8 cellular contexts compared by ENCODE assay signal in genomic region chr11:859394-860131, GRCh38. TPM values are rescaled to one million over a fixed set of nuclear protein-coding genes. Genes with fewer than 3 reads are reported as not detected.
DNase-seq lines count a peak whose midpoint lies in the region; ATAC-seq, FAIRE-seq and TF ChIP-seq lines count a peak whose summit lies in the region.

No MANE protein-coding gene starts in this region.

- no peaks in the 10 kb centered on the region for H3K9me3 Mint-ChIP-seq in type B pancreatic cell

- in situ Hi-C loops in GM12878 (cut with MboI): no loop called here

- H3K9ac ChIP-seq in GM12878 (ENCODE audit: control insufficient read depth, insufficient read depth, low read length): no peak overlapping the region

- no peaks in the 10 kb centered on the region for H3K27me3 Mint-ChIP-seq in type B pancreatic cell

- intact Hi-C loops in GM12878 (cut with micrococcal nuclease; ENCODE audit: unreplicated experiment) (no loop called here), left colon (cut with DNase I, micrococcal nuclease) (loop anchor here in 1 of 2 donors (10.0 kb wide), 1 partner anchor 185 kb away; no protein-coding TSS in a partner anchor)

- no peak for TF ChIP-seq RAD21 in GM12878 (IDR thresholded peaks at IDR 0.05; ENCODE audit: insufficient read depth, low read depth, low read length)

- POLR2A ChIA-PET in GM12878 (lab: Charles Lee): no interaction called here

- H3K36me3 Mint-ChIP-seq in type B pancreatic cell: no peaks in the 10 kb centered on the region

- no peak for TF ChIP-seq EP300 in GM12878 (IDR thresholded peaks at IDR 0.05; ENCODE audit: borderline replicate concordance in 1 of 2, control insufficient read depth in 1 of 2, low read depth in 2 of 2, low read length in 2 of 2)

- no peak overlapping the region for H3K27ac Mint-ChIP-seq in type B pancreatic cell

- ATAC-seq in GM12878 (peak; percentile 43), left colon (peak; percentile 77), GM19395 (IDR thresholded peaks at IDR 0.05; ENCODE audit: unreplicated experiment) (no peak), GM18858 (IDR thresholded peaks at IDR 0.05; ENCODE audit: unreplicated experiment) (no peak), HG02884 (IDR thresholded peaks at IDR 0.05; ENCODE audit: unreplicated experiment) (no peak)

- peak; percentile 92 for DNase-seq in AG20443 (ENCODE audit: low spot score)
- DNase-seq in NCI-H1436 treated with DMSO at 0.1 percent for 48 hours (lab: John Stamatoyannopoulos, UW): peak; percentile 57
- no peak for DNase-seq in GM12878 (ENCODE audit: low read depth, low spot score)
- DNase-seq in left colon: peak; percentile 81 to 89
- DNase-seq in type B pancreatic cell (ENCODE audit: extremely low spot score, unreplicated experiment): no peak

- H3K27ac ChIP-seq in GM12878 (ENCODE audit: control insufficient read depth, insufficient read depth): no peak overlapping the region

- no peak overlapping the region for H2AFZ ChIP-seq in GM12878 (ENCODE audit: control insufficient read depth, low read depth, low read length)

- no TSS peak for BruUV-seq in GM12878 (replicated peaks; lab: Mats Ljungman, UMichigan)

- H4K20me1 ChIP-seq in GM12878 (ENCODE audit: control insufficient read depth, insufficient read depth): no peaks in the 10 kb centered on the region

- H3K27me3 ChIP-seq in GM12878 (replicated peaks in 1 of 2; ENCODE audit: control insufficient read depth in 2 of 2, insufficient read depth in 2 of 2, low read length in 1 of 2): no peaks in the 10 kb centered on the region

- FAIRE-seq in GM12878 (lab: Jason Lieb, UNC): no peak

- TF ChIP-seq CTCF in GM12878 (IDR thresholded peaks at IDR 0.05 in 2 of 3, conservative IDR thresholded peaks at IDR 0.05 in 1 of 3; ENCODE audit: control insufficient read depth in 2 of 3, extremely low read depth in 1 of 3, insufficient read depth in 1 of 3, low read depth in 3 of 3, low read length in 3 of 3) (no peak), type B pancreatic cell (conservative IDR thresholded peaks at IDR 0.05) (no peak)

- SMC1A ChIA-PET in GM12878 (lab: Charles Lee; ENCODE audit: uncharacterized antibody, unreplicated experiment): no interaction called here

- no peak overlapping the region for H3K4me2 ChIP-seq in GM12878 (ENCODE audit: control insufficient read depth, insufficient read depth)

- CTCF ChIA-PET in GM12878 (lab: Yijun Ruan, JAX): no interaction called here

- H3K4me1 ChIP-seq in GM12878 (ENCODE audit: control insufficient read depth, insufficient read depth, low read length): no peaks in the 10 kb centered on the region

- RAD21 ChIA-PET in GM12878 (lab: Charles Lee; ENCODE audit: unreplicated experiment): no interaction called here

- H3K4me3 Mint-ChIP-seq in type B pancreatic cell: no peak overlapping the region

- peaks cover 9% of the 10 kb centered on the region for H3K4me1 Mint-ChIP-seq in type B pancreatic cell (ENCODE audit: unreplicated experiment)

- 0 out of 2 replicates have a peak, but pooled peaks have one; percentile 30 for TF ChIP-seq POLR2A in GM12878 (IDR thresholded peaks at IDR 0.05; ENCODE audit: low read depth, low read length)

- WGBS in GM12878 (ENCODE audit: insufficient coverage, insufficient replicate concordance, low lambda C conversion rate, missing lambda C conversion rate): 54% methylated on average over 21 of the region's 31 CpGs

- no peaks in the 10 kb centered on the region for H3K9me3 ChIP-seq in GM12878 (replicated peaks; ENCODE audit: control insufficient read depth, insufficient read depth, low read length)

- no peaks in the 10 kb centered on the region for H3K79me2 ChIP-seq in GM12878 (ENCODE audit: control insufficient read depth, insufficient read depth, low read length)

- H3K36me3 ChIP-seq in GM12878 (ENCODE audit: control insufficient read depth in 2 of 2, insufficient read depth in 2 of 2, low read length in 1 of 2): no peaks in the 10 kb centered on the region

- H3K4me3 ChIP-seq in GM12878: no peak overlapping the region

RNA-seq across cellular contexts. Expression of gene TSPAN4, which starts 16.9 kb away (rescaled TPM):
- 47.0 and 47.6 TPM in 2 replicates for total RNA-seq in GM12878 (2013; cell fraction: nucleolus; rRNA removed)
- 9.3 and 10.1 TPM in 2 replicates for total RNA-seq in GM12878 (2014; rRNA removed)
- 2.3 and 2.7 TPM in 2 replicates for total RNA-seq in GM12878 (2014; rRNA removed; fragmentation: Illumina TruSeq; extraction: Trizol)
- 8.7 and 9.0 TPM in 2 replicates for total RNA-seq in GM12878 (2021)
- polyA plus RNA-seq in GM12878 (2011; ENCODE audit: low read depth): 3.5 TPM
- 6.5 and 13.4 TPM in 2 replicates for polyA plus RNA-seq in GM12878 (2011; rRNA removed)
- 22.9 and 34.0 TPM in 2 replicates for polyA plus RNA-seq in GM12878 (2011; cell fraction: cytosol; rRNA removed)
- 75.6 and 100 TPM in 2 replicates for polyA plus RNA-seq in GM12878 (2011; cell fraction: nucleus; rRNA removed)
- polyA plus RNA-seq in GM12878 (2012): 6.5 and 6.8 TPM in 2 replicates
- 0.96 TPM in 1 of 2 replicates, not detected in the other for polyA plus RNA-seq in GM12878 (2014; fragmentation: Illumina TruSeq; extraction: Trizol)
- under 1 TPM in 1 of 2 experiments, not detected in 1; 0.37 TPM for polyA plus RNA-seq in GM12878 (2014; fragmentation: Nextera tagmentation; extraction: Ambion mirVana)
- polyA plus RNA-seq in GM12878 (2014; rRNA removed): 11.6 and 14.0 TPM in 2 replicates
- polyA plus RNA-seq in GM12878 (2016; fragmentation: Nextera tagmentation; extraction: Ambion mirVana): 1 to 10 TPM; 7.6 to 8.5 TPM
- polyA minus RNA-seq in GM12878 (2011; rRNA and poly(A)+ RNA removed): 13.9 and 15.4 TPM in 2 replicates
- 21.0 and 24.9 TPM in 2 replicates for polyA minus RNA-seq in GM12878 (2011; cell fraction: cytosol; rRNA and poly(A)+ RNA removed)
- polyA minus RNA-seq in GM12878 (2011; cell fraction: nucleus; rRNA and poly(A)+ RNA removed): 10.2 and 15.3 TPM in 2 replicates
- total RNA-seq in left colon: 10 to 100 TPM; 11.7 to 20.2 TPM
- 12.8 and 43.2 TPM in 2 replicates for total RNA-seq in type B pancreatic cell (ENCODE audit: low replicate concordance)

RNA-seq across cellular contexts. Expression of gene POLR2L, which starts 17.2 kb away (rescaled TPM):
- 10.3 and 15.3 TPM in 2 replicates for total RNA-seq in GM12878 (2013; cell fraction: nucleolus; rRNA removed)
- total RNA-seq in GM12878 (2014; rRNA removed) (366 and 432 TPM in 2 replicates), GM12878 (2014; rRNA removed; fragmentation: Illumina TruSeq; extraction: Trizol) (60.2 and 68.7 TPM in 2 replicates), GM12878 (2021) (133 and 137 TPM in 2 replicates), left colon (10 to 100 TPM; 79.4 to 83.1 TPM), type B pancreatic cell (ENCODE audit: low replicate concordance) (106 and 134 TPM in 2 replicates)
- 11.2 TPM for polyA plus RNA-seq in GM12878 (2011; ENCODE audit: low read depth)
- polyA plus RNA-seq in GM12878 (2011; rRNA removed) (13.7 and 44.2 TPM in 2 replicates), GM12878 (2014; fragmentation: Illumina TruSeq; extraction: Trizol) (2.2 and 23.1 TPM in 2 replicates), GM12878 (2014; fragmentation: Nextera tagmentation; extraction: Ambion mirVana) (100 to 1,000 TPM in 1 of 2 experiments, 10 to 100 TPM in 1; 68.8 to 117 TPM), GM12878 (2014; rRNA removed) (318 and 463 TPM in 2 replicates), GM12878 (2016; fragmentation: Nextera tagmentation; extraction: Ambion mirVana) (100 to 1,000 TPM; 439 to 497 TPM)
- polyA plus RNA-seq in GM12878 (2011; cell fraction: cytosol; rRNA removed): 76.2 and 168 TPM in 2 replicates
- 129 and 164 TPM in 2 replicates for polyA plus RNA-seq in GM12878 (2011; cell fraction: nucleus; rRNA removed)
- polyA plus RNA-seq in GM12878 (2012): 136 and 240 TPM in 2 replicates
- 70.2 and 136 TPM in 2 replicates for polyA minus RNA-seq in GM12878 (2011; rRNA and poly(A)+ RNA removed)
- 63.5 and 71.9 TPM in 2 replicates for polyA minus RNA-seq in GM12878 (2011; cell fraction: cytosol; rRNA and poly(A)+ RNA removed)
- 35.2 and 55.4 TPM in 2 replicates for polyA minus RNA-seq in GM12878 (2011; cell fraction: nucleus; rRNA and poly(A)+ RNA removed)

RNA-seq across cellular contexts. Expression of gene CD151, which starts 26.8 kb away (rescaled TPM):
- 31.6 and 37.0 TPM in 2 replicates for total RNA-seq in GM12878 (2013; cell fraction: nucleolus; rRNA removed)
- 26.2 and 37.1 TPM in 2 replicates for total RNA-seq in GM12878 (2014; rRNA removed)
- 11.1 and 17.6 TPM in 2 replicates for total RNA-seq in GM12878 (2014; rRNA removed; fragmentation: Illumina TruSeq; extraction: Trizol)
- 28.6 and 31.7 TPM in 2 replicates for total RNA-seq in GM12878 (2021)
- polyA plus RNA-seq in GM12878 (2011; ENCODE audit: low read depth): 11.6 TPM
- 19.9 and 39.6 TPM in 2 replicates for polyA plus RNA-seq in GM12878 (2011; rRNA removed)
- 55.0 and 67.3 TPM in 2 replicates for polyA plus RNA-seq in GM12878 (2011; cell fraction: cytosol; rRNA removed)
- 150 and 186 TPM in 2 replicates for polyA plus RNA-seq in GM12878 (2011; cell fraction: nucleus; rRNA removed)
- polyA plus RNA-seq in GM12878 (2012): 30.4 and 30.5 TPM in 2 replicates
- polyA plus RNA-seq in GM12878 (2014; fragmentation: Illumina TruSeq; extraction: Trizol): 1.5 and 9.4 TPM in 2 replicates
- polyA plus RNA-seq in GM12878 (2014; fragmentation: Nextera tagmentation; extraction: Ambion mirVana): 1 to 10 TPM in 1 of 2 experiments, under 1 TPM in 1; 0.52 to 1.4 TPM
- 40.1 and 41.7 TPM in 2 replicates for polyA plus RNA-seq in GM12878 (2014; rRNA removed)
- 10 to 100 TPM in 1 of 2 experiments, 1 to 10 TPM in 1; 9.4 to 11.7 TPM for polyA plus RNA-seq in GM12878 (2016; fragmentation: Nextera tagmentation; extraction: Ambion mirVana)
- polyA minus RNA-seq in GM12878 (2011; rRNA and poly(A)+ RNA removed): 32.0 and 60.1 TPM in 2 replicates
- polyA minus RNA-seq in GM12878 (2011; cell fraction: cytosol; rRNA and poly(A)+ RNA removed): 19.9 and 21.7 TPM in 2 replicates
- polyA minus RNA-seq in GM12878 (2011; cell fraction: nucleus; rRNA and poly(A)+ RNA removed): 35.8 and 46.4 TPM in 2 replicates
- total RNA-seq in left colon: 100 to 1,000 TPM; 443 to 462 TPM
- 126 and 128 TPM in 2 replicates for total RNA-seq in type B pancreatic cell (ENCODE audit: low replicate concordance)

RNA-seq across cellular contexts. Expression of gene CRACR2B, which starts 31.8 kb away (rescaled TPM):
- 19.6 and 20.5 TPM in 2 replicates for total RNA-seq in GM12878 (2013; cell fraction: nucleolus; rRNA removed)
- total RNA-seq in GM12878 (2014; rRNA removed) (19.2 and 20.1 TPM in 2 replicates), GM12878 (2014; rRNA removed; fragmentation: Illumina TruSeq; extraction: Trizol) (3.0 and 3.7 TPM in 2 replicates), GM12878 (2021) (29.6 and 32.6 TPM in 2 replicates), left colon (100 to 1,000 TPM; 117 to 122 TPM), type B pancreatic cell (ENCODE audit: low replicate concordance) (10.3 and 19.3 TPM in 2 replicates)
- polyA plus RNA-seq in GM12878 (2011; ENCODE audit: low read depth): 2.2 TPM
- polyA plus RNA-seq in GM12878 (2011; rRNA removed) (3.3 and 8.8 TPM in 2 replicates), GM12878 (2014; fragmentation: Illumina TruSeq; extraction: Trizol) (0.43 and 4.4 TPM in 2 replicates), GM12878 (2014; fragmentation: Nextera tagmentation; extraction: Ambion mirVana) (under 1 TPM; 0.10 to 0.31 TPM), GM12878 (2014; rRNA removed) (33.7 and 44.0 TPM in 2 replicates), GM12878 (2016; fragmentation: Nextera tagmentation; extraction: Ambion mirVana) (10 to 100 TPM; 16.6 to 17.0 TPM)
- 12.4 and 20.6 TPM in 2 replicates for polyA plus RNA-seq in GM12878 (2011; cell fraction: cytosol; rRNA removed)
- polyA plus RNA-seq in GM12878 (2011; cell fraction: nucleus; rRNA removed): 217 and 287 TPM in 2 replicates
- polyA plus RNA-seq in GM12878 (2012): 8.8 and 10.3 TPM in 2 replicates
- polyA minus RNA-seq in GM12878 (2011; rRNA and poly(A)+ RNA removed): 2.9 and 6.7 TPM in 2 replicates
- 5.2 and 5.9 TPM in 2 replicates for polyA minus RNA-seq in GM12878 (2011; cell fraction: cytosol; rRNA and poly(A)+ RNA removed)
- polyA minus RNA-seq in GM12878 (2011; cell fraction: nucleus; rRNA and poly(A)+ RNA removed): 26.6 and 33.3 TPM in 2 replicates

RNA-seq across cellular contexts. Expression of gene PNPLA2, which starts 40.8 kb away (rescaled TPM):
- total RNA-seq in GM12878 (2013; cell fraction: nucleolus; rRNA removed): 29.4 and 31.7 TPM in 2 replicates
- total RNA-seq in GM12878 (2014; rRNA removed): 9.3 and 9.8 TPM in 2 replicates
- 2.5 and 4.2 TPM in 2 replicates for total RNA-seq in GM12878 (2014; rRNA removed; fragmentation: Illumina TruSeq; extraction: Trizol)
- total RNA-seq in GM12878 (2021): 33.4 and 34.0 TPM in 2 replicates
- 10.9 TPM for polyA plus RNA-seq in GM12878 (2011; ENCODE audit: low read depth)
- 1.7 and 5.1 TPM in 2 replicates for polyA plus RNA-seq in GM12878 (2011; rRNA removed)
- 6.0 and 8.6 TPM in 2 replicates for polyA plus RNA-seq in GM12878 (2011; cell fraction: cytosol; rRNA removed)
- polyA plus RNA-seq in GM12878 (2011; cell fraction: nucleus; rRNA removed): 225 and 234 TPM in 2 replicates
- polyA plus RNA-seq in GM12878 (2012): 29.5 and 33.5 TPM in 2 replicates
- polyA plus RNA-seq in GM12878 (2014; fragmentation: Illumina TruSeq; extraction: Trizol): 1.5 and 6.4 TPM in 2 replicates
- under 1 TPM; 0.19 to 0.62 TPM for polyA plus RNA-seq in GM12878 (2014; fragmentation: Nextera tagmentation; extraction: Ambion mirVana)
- 18.3 and 26.5 TPM in 2 replicates for polyA plus RNA-seq in GM12878 (2014; rRNA removed)
- polyA plus RNA-seq in GM12878 (2016; fragmentation: Nextera tagmentation; extraction: Ambion mirVana): 10 to 100 TPM; 15.5 to 16.1 TPM
- 9.9 and 21.7 TPM in 2 replicates for polyA minus RNA-seq in GM12878 (2011; rRNA and poly(A)+ RNA removed)
- 7.4 and 10.4 TPM in 2 replicates for polyA minus RNA-seq in GM12878 (2011; cell fraction: cytosol; rRNA and poly(A)+ RNA removed)
- 51.3 and 63.1 TPM in 2 replicates for polyA minus RNA-seq in GM12878 (2011; cell fraction: nucleus; rRNA and poly(A)+ RNA removed)
- 100 to 1,000 TPM; 161 to 222 TPM for total RNA-seq in left colon
- 47.8 and 55.6 TPM in 2 replicates for total RNA-seq in type B pancreatic cell (ENCODE audit: low replicate concordance)

Comparison
In these comparisons a context has a peak if more than half of its experiments do, and no peak if none do; other contexts are left out.
1. DNase-seq: peak in AG20443 (single experiment), NCI-H1436 treated with DMSO at 0.1 percent for 48 hours (single experiment) and left colon (2 of 2); none in GM12878 (single experiment) and type B pancreatic cell (single experiment).
2. ATAC-seq: peak in GM12878 (single experiment) and left colon (single experiment); none in GM19395 (single experiment), GM18858 (single experiment) and HG02884 (single experiment).